ENCODE assay signal across 24 cellular contexts in genomic region chr16:49514391-49514980, GRCh38.
"Had no signal": no experiment of that assay in that cellular context is flagged by ENCODE, and none has a peak within 500 bp of the region (broad histone marks: within the 10 kb centered on the region; RNA-seq: fewer than 3 reads in every experiment).

No MANE protein-coding gene starts in this region.

- DNase-seq: activated CD4-positive, alpha-beta T cell treated with anti-CD3 and anti-CD28 coated beads, Interleukin-2, amount 10 ng/mL, durations not matched to agents 24 days and 14 days; activated CD8-positive, alpha-beta memory T cell treated with anti-CD3 and anti-CD28 coated beads, Interleukin-2, amount 50 U/mL, for 4 hours; activated effector memory CD4-positive, alpha-beta T cell treated with Interleukin-2 at 50 U/mL for 16 hours; activated naive CD4-positive, alpha-beta T cell treated with anti-CD3 and anti-CD28 coated beads, Interleukin-2, amount 10 ng/mL, durations not matched to agents 7 days and 5 days; activated naive CD8-positive, alpha-beta T cell treated with anti-CD3 and anti-CD28 coated beads, Interleukin-2, amount 50 U/mL, for 24 hours; activated T-cell treated with anti-CD3 and anti-CD28 coated beads, Interleukin-2, amount 50 U/mL, for 48 hours; anterior cingulate cortex; cortex of kidney; erythroblast; foreskin melanocyte; left lung; mammary epithelial cell; midbrain; occipital lobe; small intestine; stimulated activated CD4-positive, alpha-beta T cell treated with anti-CD3 and anti-CD28 coated beads, Interleukin-4, amount 100 ng/mL, for 1 hour; stimulated activated naive CD8-positive, alpha-beta T cell treated with anti-CD3 and anti-CD28 coated beads, Interleukin-15, amount 100 ng/mL, for 72 hours; T-helper 9 cell; testis had no signal

- H3K27ac ChIP-seq: breast epithelium, left lung, prostate gland, testis had no signal

- H3K27me3 Mint-ChIP-seq: activated CD4-positive, alpha-beta T cell treated with anti-CD3 and anti-CD28 coated beads, Interleukin-2, amount 10 ng/mL, durations not matched to agents 24 days and 14 days; activated naive CD8-positive, alpha-beta T cell treated with anti-CD3 and anti-CD28 coated beads, Interleukin-2, amount 50 U/mL, for 24 hours; stimulated activated naive CD8-positive, alpha-beta T cell treated with anti-CD3 and anti-CD28 coated beads, Interleukin-15, amount 100 ng/mL, for 72 hours; type B pancreatic cell had no signal

- H3K36me3 ChIP-seq: breast epithelium, left lung, prostate gland had no signal

- H3K4me3 ChIP-seq: breast epithelium, left lung, prostate gland, testis had no signal

- H3K4me1 ChIP-seq: breast epithelium, left lung, prostate gland, testis had no signal

- H3K9me3 Mint-ChIP-seq: activated CD4-positive, alpha-beta T cell treated with anti-CD3 and anti-CD28 coated beads, Interleukin-2, amount 10 ng/mL, durations not matched to agents 24 days and 14 days; activated naive CD4-positive, alpha-beta T cell treated with anti-CD3 and anti-CD28 coated beads, Interleukin-2, amount 10 ng/mL, durations not matched to agents 7 days and 5 days; activated naive CD8-positive, alpha-beta T cell treated with anti-CD3 and anti-CD28 coated beads, Interleukin-2, amount 50 U/mL, for 24 hours; nephron; stimulated activated naive CD8-positive, alpha-beta T cell treated with anti-CD3 and anti-CD28 coated beads, Interleukin-15, amount 100 ng/mL, for 72 hours; type B pancreatic cell had no signal

- H3K4me1 Mint-ChIP-seq: activated CD4-positive, alpha-beta T cell treated with anti-CD3 and anti-CD28 coated beads, Interleukin-2, amount 10 ng/mL, durations not matched to agents 24 days and 14 days; activated naive CD4-positive, alpha-beta T cell treated with anti-CD3 and anti-CD28 coated beads, Interleukin-2, amount 10 ng/mL, durations not matched to agents 7 days and 5 days; stimulated activated naive CD8-positive, alpha-beta T cell treated with anti-CD3 and anti-CD28 coated beads, Interleukin-15, amount 100 ng/mL, for 72 hours had no signal

- H3K36me3 Mint-ChIP-seq: activated naive CD4-positive, alpha-beta T cell treated with anti-CD3 and anti-CD28 coated beads, Interleukin-2, amount 10 ng/mL, durations not matched to agents 7 days and 5 days; type B pancreatic cell had no signal

- H3K9me3 ChIP-seq: breast epithelium, left lung, prostate gland, testis had no signal

- H3K4me3 Mint-ChIP-seq: activated CD4-positive, alpha-beta T cell treated with anti-CD3 and anti-CD28 coated beads, Interleukin-2, amount 10 ng/mL, durations not matched to agents 24 days and 14 days; activated naive CD4-positive, alpha-beta T cell treated with anti-CD3 and anti-CD28 coated beads, Interleukin-2, amount 10 ng/mL, durations not matched to agents 7 days and 5 days; activated naive CD8-positive, alpha-beta T cell treated with anti-CD3 and anti-CD28 coated beads, Interleukin-2, amount 50 U/mL, for 24 hours; nephron; stimulated activated naive CD8-positive, alpha-beta T cell treated with anti-CD3 and anti-CD28 coated beads, Interleukin-15, amount 100 ng/mL, for 72 hours; type B pancreatic cell had no signal

- H3K27me3 ChIP-seq: breast epithelium, left lung, testis had no signal

- H3K27ac Mint-ChIP-seq: activated CD4-positive, alpha-beta T cell treated with anti-CD3 and anti-CD28 coated beads, Interleukin-2, amount 10 ng/mL, durations not matched to agents 24 days and 14 days; activated naive CD4-positive, alpha-beta T cell treated with anti-CD3 and anti-CD28 coated beads, Interleukin-2, amount 10 ng/mL, durations not matched to agents 7 days and 5 days; activated naive CD8-positive, alpha-beta T cell treated with anti-CD3 and anti-CD28 coated beads, Interleukin-2, amount 50 U/mL, for 24 hours; nephron; stimulated activated naive CD8-positive, alpha-beta T cell treated with anti-CD3 and anti-CD28 coated beads, Interleukin-15, amount 100 ng/mL, for 72 hours; type B pancreatic cell had no signal

- ATAC-seq: activated naive CD8-positive, alpha-beta T cell treated with anti-CD3 and anti-CD28 coated beads, Interleukin-2, amount 50 U/mL, for 24 hours; left lung; right cardiac atrium; stimulated activated naive CD8-positive, alpha-beta T cell treated with anti-CD3 and anti-CD28 coated beads, Interleukin-15, amount 100 ng/mL, for 72 hours had no signal
